10 cellular contexts compared by ENCODE assay signal in genomic region chr22:49916851-49917250, GRCh38. TPM values are rescaled to one million over a fixed set of nuclear protein-coding genes. Genes with fewer than 3 reads are reported as not detected.
DNase-seq lines count a peak whose midpoint lies in the region; ATAC-seq and TF ChIP-seq lines count a peak whose summit lies in the region.
"Had no signal": no experiment of that assay in that cellular context is flagged by ENCODE, and none has a peak within 500 bp of the region (broad histone marks: within the 10 kb centered on the region; RNA-seq: fewer than 3 reads in every experiment).

No MANE protein-coding gene starts in this region.

- intact Hi-C loops in Calu3 (cut with micrococcal nuclease; ENCODE audit: unreplicated experiment) = loop anchor here (5.0 to 10.0 kb wide), 2 partner anchors 130 to 152 kb away; no protein-coding TSS in a partner anchor

- CTCF ChIA-PET in Calu3 (lab: Charles Lee) = no interaction called here

- H3K9me3 Mint-ChIP-seq in Calu3 (ENCODE audit: low read depth, unreplicated experiment) (no peaks in the 10 kb centered on the region), brain (no peaks in the 10 kb centered on the region), nephron (no peaks in the 10 kb centered on the region)

- H3K27ac Mint-ChIP-seq in Calu3 (ENCODE audit: unreplicated experiment) = no peak overlapping the region
- H3K27ac Mint-ChIP-seq in brain = peak overlapping the region in 1 of 5 experiments; percentile 94
- no peak overlapping the region for H3K27ac Mint-ChIP-seq in nephron

- H3K36me3 Mint-ChIP-seq in Calu3 (ENCODE audit: insufficient read depth, unreplicated experiment) (peaks cover 44% of the 10 kb centered on the region), brain (peaks cover 14% of the 10 kb centered on the region), nephron (ENCODE audit: low read depth) (peaks cover 8% of the 10 kb centered on the region)

- no peak for TF ChIP-seq CTCF in Calu3 (IDR thresholded peaks at IDR 0.05; ENCODE audit: unreplicated experiment)
- TF ChIP-seq CTCF in LNCaP clone FGC (IDR thresholded peaks at IDR 0.05; ENCODE audit: control insufficient read depth, extremely low read depth, insufficient read depth) = no peak
- TF ChIP-seq CTCF in brain (conservative IDR thresholded peaks at IDR 0.05) = no peak
- TF ChIP-seq CTCF in nephron (IDR thresholded peaks at IDR 0.05; ENCODE audit: unreplicated experiment in 3 of 3) = no peak

- H3K4me1 Mint-ChIP-seq in Calu3 (ENCODE audit: low read depth, unreplicated experiment) (no peaks in the 10 kb centered on the region), brain (peaks cover 27% of the 10 kb centered on the region), nephron (peaks cover 7% of the 10 kb centered on the region)

- H3K4me3 Mint-ChIP-seq in Calu3 (ENCODE audit: low read depth, unreplicated experiment) (peak overlapping the region; percentile 85), brain (peak overlapping the region; percentile 91 to 92 (median 92)), nephron (peak overlapping the region; percentile 89 to 94 (median 93))

- DNase-seq in Calu3 = no peak
- no peak for DNase-seq in LNCaP clone FGC (ENCODE audit: low read depth)
- DNase-seq in NAMALWA (ENCODE audit: low spot score) = no peak
- no peak for DNase-seq in nucleus accumbens (lab: John Stamatoyannopoulos, UW)
- DNase-seq: activated CD4-positive, alpha-beta T cell treated with anti-CD3 and anti-CD28 coated beads, Interleukin-2, amount 50 U/mL, for 1 hour; body of pancreas had no signal

- H3K4me3 ChIP-seq in LNCaP clone FGC (ENCODE audit: low read depth, low read length) = peak overlapping the region; percentile 85

- ATAC-seq in GM18909 (IDR thresholded peaks at IDR 0.05; ENCODE audit: poor library complexity, unreplicated experiment) (no peak), HG02610 (IDR thresholded peaks at IDR 0.05; ENCODE audit: unreplicated experiment) (no peak)
- ATAC-seq: body of pancreas had no signal

- H3K27me3 Mint-ChIP-seq in Calu3 (ENCODE audit: unreplicated experiment) = no peaks in the 10 kb centered on the region
- no peaks in the 10 kb centered on the region for H3K27me3 Mint-ChIP-seq in brain
- H3K27me3 Mint-ChIP-seq in nephron (ENCODE audit: low read depth) = peaks cover 3% of the 10 kb centered on the region

- BruUV-seq in Calu3 (replicated peaks; lab: Mats Ljungman, UMichigan) = TSS peak; percentile 38

RNA-seq across cellular contexts. Expression of gene ALG12, which starts 1.4 kb away (rescaled TPM):
- total RNA-seq in Calu3 (2022) = 25.4 and 27.0 TPM in 2 replicates
- polyA plus RNA-seq in brain (ENCODE audit: insufficient read depth, low read depth, low replicate concordance) = 10.8 TPM

RNA-seq across cellular contexts. Expression of gene CRELD2, which starts 1.6 kb away (rescaled TPM):
- total RNA-seq in Calu3 (2022) = 57.8 and 64.6 TPM in 2 replicates
- polyA plus RNA-seq in brain (ENCODE audit: insufficient read depth, low read depth, low replicate concordance) = 18.8 TPM

RNA-seq across cellular contexts. Expression of gene PIM3, which starts 43.7 kb away (rescaled TPM):
- 86.3 and 97.3 TPM in 2 replicates for total RNA-seq in Calu3 (2022)
- polyA plus RNA-seq in brain (ENCODE audit: insufficient read depth, low read depth, low replicate concordance) = 49.4 TPM
